ENCODE assay signal across 17 cellular contexts in genomic region chr20:8424010-8424409, GRCh38.
DNase-seq lines count a peak whose midpoint lies in the region.
"Had no signal": no experiment of that assay in that cellular context is flagged by ENCODE, and none has a peak within 500 bp of the region (broad histone marks: within the 10 kb centered on the region; RNA-seq: fewer than 3 reads in every experiment).

No MANE protein-coding gene starts in this region.

- H2BK120ac ChIP-seq in mesendoderm (ENCODE audit: low read depth, low read length), result no peak overlapping the region

- no peak overlapping the region for H3K27ac ChIP-seq in mesendoderm (ENCODE audit: low read depth, low read length)
- H3K27ac ChIP-seq: RWPE1 had no signal

- no peak overlapping the region for H3K9ac ChIP-seq in mesendoderm (ENCODE audit: low read length)

- H3K79me2 ChIP-seq in mesendoderm (ENCODE audit: control insufficient read depth, insufficient read depth, low read length), result no peaks in the 10 kb centered on the region

- H3K56ac ChIP-seq in mesendoderm (ENCODE audit: low read length), result no peak overlapping the region

- WGBS in mesendoderm (ENCODE audit: extremely low coverage, insufficient coverage, low lambda C conversion rate), result no CpG with 5 or more reads among the region's 2 CpGs

- DNase-seq in EL, result peak; percentile 76
- peak; percentile 40 for DNase-seq in M059J (ENCODE audit: low read depth)
- DNase-seq in amniotic epithelial cell (ENCODE audit: low read depth), result peak; percentile 96
- no peak for DNase-seq in mesendoderm
- no peak for DNase-seq in NCI-H526 (lab: John Stamatoyannopoulos, UW)
- no peak for DNase-seq in NCI-H2029 (lab: John Stamatoyannopoulos, UW)
- DNase-seq in activated CD4-positive, CD25-positive, alpha-beta regulatory T cell (lab: John Stamatoyannopoulos, UW), result no peak
- DNase-seq in NCI-H446 treated with DMSO at 0.1 percent for 48 hours (lab: John Stamatoyannopoulos, UW), result no peak
- DNase-seq: activated CD8-positive, alpha-beta T cell treated with anti-CD3 and anti-CD28 coated beads, Interleukin-2, amount 10 ng/mL, durations not matched to agents 7 days and 5 days; activated effector memory CD4-positive, alpha-beta T cell treated with anti-CD3 and anti-CD28 coated beads, Interleukin-2, amount 50 U/mL, for 16 hours; caudate nucleus; endodermal cell; left lung; naive B cell; NCI-H1048; stimulated activated CD4-positive, alpha-beta T cell treated with anti-CD3 and anti-CD28 coated beads, Interleukin-4, amount 100 ng/mL, for 1 hour had no signal

- no peak overlapping the region for H3K4me3 ChIP-seq in mesendoderm (ENCODE audit: low read length)
- H3K4me3 ChIP-seq: left lung had no signal

- no peak overlapping the region for H4K8ac ChIP-seq in mesendoderm (ENCODE audit: low read depth, low read length)

- no peaks in the 10 kb centered on the region for H3K4me1 ChIP-seq in mesendoderm (ENCODE audit: control insufficient read depth, low read depth, low read length)

- no peak overlapping the region for H4K5ac ChIP-seq in mesendoderm (ENCODE audit: low read length)

- no peaks in the 10 kb centered on the region for H3K36me3 ChIP-seq in mesendoderm (ENCODE audit: control insufficient read depth, insufficient read depth, low read length)
- H3K36me3 ChIP-seq: left lung had no signal

- no peaks in the 10 kb centered on the region for H3K79me1 ChIP-seq in mesendoderm (ENCODE audit: low read length)

- H2BK15ac ChIP-seq in mesendoderm (replicated peaks; ENCODE audit: low read depth), result peak overlapping the region; percentile 57

- H3K18ac ChIP-seq in mesendoderm (ENCODE audit: low read length), result no peak overlapping the region

- H2BK5ac ChIP-seq in mesendoderm (ENCODE audit: low read length), result no peak overlapping the region

- no peak overlapping the region for H3K4ac ChIP-seq in mesendoderm (ENCODE audit: low read depth, low read length)

- no peak overlapping the region for H3K4me2 ChIP-seq in mesendoderm (ENCODE audit: low read length)

- H2AK5ac ChIP-seq in mesendoderm (ENCODE audit: low read length), result no peak overlapping the region

- no peaks in the 10 kb centered on the region for H3K27me3 ChIP-seq in mesendoderm (ENCODE audit: insufficient read depth, low read length, poor library complexity)
- H3K27me3 ChIP-seq: left lung had no signal

- H3K23ac ChIP-seq in mesendoderm (ENCODE audit: low read length), result no peak overlapping the region

Comparison
In these comparisons a context has a peak if more than half of its experiments do, and no peak if none do; other contexts are left out.
1. DNase-seq: peak in EL (single experiment), M059J (single experiment) and amniotic epithelial cell (single experiment); none in mesendoderm (single experiment), NCI-H526 (0 of 2), NCI-H2029 (single experiment), activated CD4-positive, CD25-positive, alpha-beta regulatory T cell (0 of 4) and NCI-H446 treated with DMSO at 0.1 percent for 48 hours (single experiment).